1 cellular context compared by ENCODE assay signal in genomic region chr17:72684405-72685020, GRCh38.
TF ChIP-seq lines count a peak whose summit lies in the region.

No MANE protein-coding gene starts in this region.

TF ChIP-seq in HepG2, 621 proteins besides CTCF, POLR2A, EP300 and RAD21 (continued from another document and continues in another):
- TF ChIP-seq HMGXB4 (CRISPR knock-in tag; IDR thresholded peaks at IDR 0.05; ENCODE audit: borderline replicate concordance in 1 of 2, low read depth in 1 of 2): no peak
- peak; percentile 63; the same call in 1 of the 2 replicates for TF ChIP-seq IRF9 (CRISPR knock-in tag; IDR thresholded peaks at IDR 0.05; ENCODE audit: borderline replicate concordance)
- TF ChIP-seq TCF12 (IDR thresholded peaks at IDR 0.05): no peak
- no peak for TF ChIP-seq TCF12 (CRISPR knock-in tag; IDR thresholded peaks at IDR 0.05)
- TF ChIP-seq RXRB (CRISPR knock-in tag; IDR thresholded peaks at IDR 0.05; ENCODE audit: borderline replicate concordance): no peak
- no peak for TF ChIP-seq ZNF558 (CRISPR knock-in tag; IDR thresholded peaks at IDR 0.05; ENCODE audit: borderline replicate concordance)
- no peak for TF ChIP-seq XRCC5 (optimal IDR thresholded peaks at IDR 0.05; ENCODE audit: low read length)
- TF ChIP-seq NFE2L2 (IDR thresholded peaks at IDR 0.05; ENCODE audit: low read length): no peak
- no peak for TF ChIP-seq NFAT5 (CRISPR knock-in tag; IDR thresholded peaks at IDR 0.05)
- no peak for TF ChIP-seq PTBP1 (IDR thresholded peaks at IDR 0.05; ENCODE audit: low read depth, low read length, poor library complexity, severe bottlenecking)
- TF ChIP-seq ZMAT3 (CRISPR knock-in tag; conservative IDR thresholded peaks at IDR 0.05): no peak
- TF ChIP-seq PHB2 (IDR thresholded peaks at IDR 0.05; ENCODE audit: partially characterized antibody): no peak
- no peak for TF ChIP-seq ZNF18 (CRISPR knock-in tag; IDR thresholded peaks at IDR 0.05; ENCODE audit: insufficient replicate concordance)
- no peak for TF ChIP-seq ATF2 (CRISPR knock-in tag; IDR thresholded peaks at IDR 0.05)
- TF ChIP-seq ZBTB3 (CRISPR knock-in tag; IDR thresholded peaks at IDR 0.05; ENCODE audit: borderline replicate concordance, low read depth): no peak
- TF ChIP-seq ZNF777 (CRISPR knock-in tag; IDR thresholded peaks at IDR 0.05): no peak
- TF ChIP-seq SMAD1 (CRISPR knock-in tag; IDR thresholded peaks at IDR 0.05; ENCODE audit: borderline replicate concordance, low read depth): peak; percentile 17; the same call in 1 of the 2 replicates
- no peak for TF ChIP-seq LCORL (IDR thresholded peaks at IDR 0.05)
- TF ChIP-seq LCORL (CRISPR knock-in tag; IDR thresholded peaks at IDR 0.05): no peak
- no peak for TF ChIP-seq SP2 (CRISPR knock-in tag; IDR thresholded peaks at IDR 0.05)
- TF ChIP-seq ZSCAN9 (CRISPR knock-in tag; IDR thresholded peaks at IDR 0.05; ENCODE audit: borderline replicate concordance): no peak
- no peak for TF ChIP-seq AHDC1 (CRISPR knock-in tag; IDR thresholded peaks at IDR 0.05; ENCODE audit: borderline replicate concordance)
- TF ChIP-seq ZNF674 (CRISPR knock-in tag; IDR thresholded peaks at IDR 0.05; ENCODE audit: low read depth): no peak
- TF ChIP-seq USF2 (IDR thresholded peaks at IDR 0.05; ENCODE audit: low read depth, low read length): no peak
- no peak for TF ChIP-seq USF2 (CRISPR knock-in tag; IDR thresholded peaks at IDR 0.05; ENCODE audit: borderline replicate concordance)
- 0 out of 2 replicates have a peak, but pooled peaks have one; percentile 7 for TF ChIP-seq NR2C2 (CRISPR knock-in tag; IDR thresholded peaks at IDR 0.05; ENCODE audit: borderline replicate concordance)
